In genomic region chr17:41907633-41908539, GRCh38 we compare ENCODE assay signal across 10 cellular contexts. TPM values are rescaled to one million over a fixed set of nuclear protein-coding genes. Genes with fewer than 3 reads are reported as not detected.
A peak's percentile ranks its signal among the peaks of the same experiment; 100 is the strongest.
DNase-seq lines count a peak whose midpoint lies in the region; ATAC-seq and TF ChIP-seq lines count a peak whose summit lies in the region.
"Had no signal": no experiment of that assay in that cellular context is flagged by ENCODE, and none has a peak within 500 bp of the region (broad histone marks: within the 10 kb centered on the region; RNA-seq: fewer than 3 reads in every experiment).

No MANE protein-coding gene starts in this region.

- no peak overlapping the region for H4K5ac ChIP-seq in H9 (ENCODE audit: insufficient read length, low read depth, low read length)

- H3K4ac ChIP-seq in H9 (ENCODE audit: low read depth, low read length) = no peak overlapping the region

- H3K27ac ChIP-seq in H9 (ENCODE audit: insufficient read length, low read depth, low read length) = no peak overlapping the region
- H3K27ac ChIP-seq in smooth muscle cell (ENCODE audit: low read depth) = peak overlapping the region; percentile 88

- no peaks in the 10 kb centered on the region for H3K23me2 ChIP-seq in H9 (ENCODE audit: insufficient read length, low read depth, low read length, poor library complexity, severe bottlenecking)

- H3K36me3 Mint-ChIP-seq in H9 (ENCODE audit: insufficient read depth in 1 of 3, low read depth in 3 of 3) (peaks cover 72 to 98% (median 95%) of the 10 kb centered on the region in 3 experiments; a peak in 6 of 7 replicates), T-helper 17 cell (ENCODE audit: low read depth) (peaks cover 12% of the 10 kb centered on the region)

- no peak overlapping the region for H2BK120ac ChIP-seq in H9 (ENCODE audit: low read depth, low read length, poor library complexity, severe bottlenecking)

- H3K79me1 ChIP-seq in H9 (ENCODE audit: insufficient read depth, low read depth, low read length, poor library complexity, severe bottlenecking) = peaks cover 3% of the 10 kb centered on the region

- H3T11ph ChIP-seq in H9 (ENCODE audit: low read length) = no peak overlapping the region

- H3K27me3 Mint-ChIP-seq in H9 (ENCODE audit: low read depth) (no peaks in the 10 kb centered on the region), T-helper 17 cell (no peaks in the 10 kb centered on the region)

- no peaks in the 10 kb centered on the region for H3K4me1 ChIP-seq in H9 (ENCODE audit: insufficient read depth, low read length)
- peaks cover 7% of the 10 kb centered on the region for H3K4me1 ChIP-seq in smooth muscle cell (ENCODE audit: low read depth)

- no peak overlapping the region for H3K23ac ChIP-seq in H9 (ENCODE audit: insufficient read length, low read depth, low read length)

- H3K9me3 Mint-ChIP-seq in H9 = no peaks in the 10 kb centered on the region

- H4K20me1 ChIP-seq in H9 (ENCODE audit: control insufficient read depth, insufficient read depth, insufficient read length) (peaks cover 3% of the 10 kb centered on the region), smooth muscle cell (ENCODE audit: low read depth) (peaks cover 58% of the 10 kb centered on the region)

- DNase-seq in H9 (no peak), T-helper 17 cell (no peak), iris pigment epithelial cell (ENCODE audit: low read depth) (peak; percentile 54), smooth muscle cell (lab: John Stamatoyannopoulos, UW; ENCODE audit: unreplicated experiment) (no peak), T1000 (lab: John Stamatoyannopoulos, UW) (no peak), SW 1271 (lab: John Stamatoyannopoulos, UW) (no peak)
- DNase-seq: DND-41, NCI-H146 had no signal

- H3F3A ChIP-seq in smooth muscle cell (ENCODE audit: low read depth) = peaks cover 24% of the 10 kb centered on the region

- no peak overlapping the region for H2AFZ ChIP-seq in H9 (ENCODE audit: low read length)
- no peak overlapping the region for H2AFZ ChIP-seq in smooth muscle cell (ENCODE audit: low read depth)

- H3K27ac Mint-ChIP-seq in H9 = peak overlapping the region in 2 of 3 experiments; percentile 35 to 87; a peak in 5 of 7 replicates
- H3K27ac Mint-ChIP-seq in T-helper 17 cell = peak overlapping the region; percentile 43

- no peak overlapping the region for H3K56ac ChIP-seq in H9 (ENCODE audit: insufficient read length, low read depth, low read length)

- no peak overlapping the region for H4K8ac ChIP-seq in H9 (replicated peaks; ENCODE audit: insufficient read length, low read depth, low read length)

- H3K79me2 ChIP-seq in H9 (ENCODE audit: insufficient read depth, low read length) (peaks cover 7% of the 10 kb centered on the region; the same call in 1 of the 2 replicates), smooth muscle cell (ENCODE audit: low read depth) (peaks cover 32% of the 10 kb centered on the region)

- no peak overlapping the region for H2BK5ac ChIP-seq in H9 (ENCODE audit: insufficient read length, low read length)

- no peak overlapping the region for H3K18ac ChIP-seq in H9 (ENCODE audit: insufficient read length, low read depth, low read length)

- no CpG with 5 or more reads among the region's 14 CpGs for WGBS in H9 (ENCODE audit: extremely low coverage, insufficient read length, low lambda C conversion rate)
- 95% methylated on average over 14 of the region's 14 CpGs for WGBS in smooth muscle cell (ENCODE audit: low lambda C conversion rate)

- no peak overlapping the region for H3K14ac ChIP-seq in H9 (ENCODE audit: insufficient read depth, low read length)

- H3K27me3 ChIP-seq in H9 (ENCODE audit: insufficient read depth, low read length) = no peaks in the 10 kb centered on the region
- no peaks in the 10 kb centered on the region for H3K27me3 ChIP-seq in smooth muscle cell (ENCODE audit: low read depth)

- H2AK5ac ChIP-seq in H9 (ENCODE audit: insufficient read length, low read length) = no peak overlapping the region

- H3K36me3 ChIP-seq in smooth muscle cell (ENCODE audit: low read depth) = peaks cover 4% of the 10 kb centered on the region

- no peak overlapping the region for H3K9ac ChIP-seq in H9 (ENCODE audit: extremely low read depth, insufficient read length, low read length)
- peak overlapping the region; percentile 45 for H3K9ac ChIP-seq in smooth muscle cell (ENCODE audit: low read depth)

- no peak overlapping the region for H4K91ac ChIP-seq in H9 (ENCODE audit: insufficient read length, low read depth, low read length)

- H2BK12ac ChIP-seq in H9 (ENCODE audit: insufficient read length, low read depth, low read length) = no peak overlapping the region

- H2BK20ac ChIP-seq in H9 (ENCODE audit: low read depth, low read length, poor library complexity, severe bottlenecking) = no peak overlapping the region

- H3K4me1 Mint-ChIP-seq in H9 (no peaks in the 10 kb centered on the region), T-helper 17 cell (peaks cover 3% of the 10 kb centered on the region)

- H3K4me3 ChIP-seq in smooth muscle cell = no peak overlapping the region

- ATAC-seq in T-helper 17 cell = no peak
- no peak for ATAC-seq in HG02840 (IDR thresholded peaks at IDR 0.05; ENCODE audit: low FRiP score, unreplicated experiment)
- no peak for ATAC-seq in GM21390 (IDR thresholded peaks at IDR 0.05; ENCODE audit: unreplicated experiment)

- no peak overlapping the region for H2BK15ac ChIP-seq in H9 (ENCODE audit: low read depth, low read length)

- H3K4me3 Mint-ChIP-seq in H9 = no peak overlapping the region
- no peak overlapping the region for H3K4me3 Mint-ChIP-seq in T-helper 17 cell

- no peak overlapping the region for H3K4me2 ChIP-seq in H9 (ENCODE audit: insufficient read depth, insufficient read length, low read length)
- H3K4me2 ChIP-seq in smooth muscle cell = peak overlapping the region; percentile 8

- TF ChIP-seq CTCF in H9 (conservative IDR thresholded peaks at IDR 0.05) = no peak
- no peak for TF ChIP-seq CTCF in smooth muscle cell (IDR thresholded peaks at IDR 0.05; ENCODE audit: borderline replicate concordance, insufficient read depth, poor library complexity, severe bottlenecking)

- H3K9me3 ChIP-seq in H9 (ENCODE audit: control insufficient read depth, low read depth, low read length) (no peaks in the 10 kb centered on the region), T-helper 17 cell (ENCODE audit: control insufficient read depth, low read length, poor library complexity, severe bottlenecking) (no peaks in the 10 kb centered on the region), smooth muscle cell (replicated peaks; ENCODE audit: low read depth) (no peaks in the 10 kb centered on the region)

RNA-seq across cellular contexts. Expression of gene ACLY, which starts 10.9 kb away (rescaled TPM):
- total RNA-seq in H9 (2021) = 279 and 289 TPM in 2 replicates
- 10 to 100 TPM; 65.5 to 73.4 TPM for total RNA-seq in T-helper 17 cell
- 188 and 217 TPM in 2 replicates for total RNA-seq in smooth muscle cell
- 119 and 172 TPM in 2 replicates for polyA plus RNA-seq in smooth muscle cell

RNA-seq across cellular contexts. Expression of gene ODAD4, which starts 22.5 kb away (rescaled TPM):
- total RNA-seq in H9 (2021) (1.3 and 2.1 TPM in 2 replicates), T-helper 17 cell (1 to 10 TPM; 3.7 to 4.3 TPM), smooth muscle cell (1.5 and 1.7 TPM in 2 replicates)
- 3.2 and 3.9 TPM in 2 replicates for polyA plus RNA-seq in smooth muscle cell

RNA-seq across cellular contexts. Expression of gene KLHL11, which starts 42.7 kb away (rescaled TPM):
- total RNA-seq in H9 (2021) = 16.8 and 17.0 TPM in 2 replicates
- total RNA-seq in T-helper 17 cell = 10 to 100 TPM; 17.7 to 31.6 TPM
- 23.8 and 29.2 TPM in 2 replicates for total RNA-seq in smooth muscle cell
- 7.9 and 10.0 TPM in 2 replicates for polyA plus RNA-seq in smooth muscle cell

RNA-seq across cellular contexts. Expression of gene CNP, which starts 58.7 kb away (rescaled TPM):
- 78.5 and 79.7 TPM in 2 replicates for total RNA-seq in H9 (2021)
- 10 to 100 TPM; 21.0 to 23.4 TPM for total RNA-seq in T-helper 17 cell
- total RNA-seq in smooth muscle cell = 28.5 and 34.7 TPM in 2 replicates
- 60.1 and 63.0 TPM in 2 replicates for polyA plus RNA-seq in smooth muscle cell
